In genomic region chr2:137826373-137827372, GRCh38 we compare ENCODE assay signal across 11 cellular contexts.
A peak's percentile ranks its signal among the peaks of the same experiment; 100 is the strongest.
DNase-seq lines count a peak whose midpoint lies in the region; ATAC-seq and TF ChIP-seq lines count a peak whose summit lies in the region.
"Had no signal": no experiment of that assay in that cellular context is flagged by ENCODE, and none has a peak within 500 bp of the region (broad histone marks: within the 10 kb centered on the region; RNA-seq: fewer than 3 reads in every experiment).

No MANE protein-coding gene starts in this region.

- no peaks in the 10 kb centered on the region for H3K4me1 Mint-ChIP-seq in activated T-helper 17 cell treated with anti-CD3 and anti-CD28 coated beads, Interleukin-2, amount 50 U/mL, for 72 hours
- no peaks in the 10 kb centered on the region for H3K4me1 Mint-ChIP-seq in activated T-helper 2 cell treated with anti-CD3 and anti-CD28 coated beads, Interferon-gamma antibody, Interleukin-2, Interleukin-4, amounts not matched to agents 10 μg/mL and 5 μg/mL and 100 μg/mL, durations not matched to agents 14 hours and 24 hours and 36 hours (ENCODE audit: low read depth)
- H3K4me1 Mint-ChIP-seq: CD4-positive, alpha-beta memory T cell had no signal

- no peak overlapping the region for H3K27ac ChIP-seq in coronary artery
- H3K27ac ChIP-seq: right atrium auricular region had no signal

- intact Hi-C loops in activated T-helper 2 cell treated with anti-CD3 and anti-CD28 coated beads, Interferon-gamma antibody, Interleukin-2, Interleukin-4, amounts not matched to agents 10 μg/mL and 5 μg/mL and 100 μg/mL, durations not matched to agents 14 hours and 24 hours and 36 hours (cut with micrococcal nuclease), result no loop called here

- H3K4me3 ChIP-seq in coronary artery, result no peak overlapping the region
- H3K4me3 ChIP-seq: right atrium auricular region had no signal

- H3K4me3 Mint-ChIP-seq in activated T-helper 17 cell treated with anti-CD3 and anti-CD28 coated beads, Interleukin-2, amount 50 U/mL, for 72 hours, result no peak overlapping the region
- H3K4me3 Mint-ChIP-seq in activated T-helper 2 cell treated with anti-CD3 and anti-CD28 coated beads, Interferon-gamma antibody, Interleukin-2, Interleukin-4, amounts not matched to agents 10 μg/mL and 5 μg/mL and 100 μg/mL, durations not matched to agents 14 hours and 24 hours and 36 hours (ENCODE audit: low read depth), result no peak overlapping the region
- H3K4me3 Mint-ChIP-seq: CD4-positive, alpha-beta memory T cell had no signal

- DNase-seq in coronary artery (ENCODE audit: low spot score), result no peak
- no peak for DNase-seq in NCI-H2171 treated with DMSO at 0.1 percent for 48 hours (lab: John Stamatoyannopoulos, UW)
- no peak for DNase-seq in activated T-helper 2 cell treated with anti-CD3 and anti-CD28 coated beads, Interferon-gamma antibody, Interleukin-2, Interleukin-4, amounts not matched to agents 10 μg/mL and 5 μg/mL and 100 μg/mL, durations not matched to agents 14 hours and 24 hours and 36 hours (ENCODE audit: low spot score)
- DNase-seq in OCI-M1 (lab: John Stamatoyannopoulos, UW), result no peak
- DNase-seq: activated CD4-positive, alpha-beta T cell treated with anti-CD3 and anti-CD28 coated beads, Interleukin-2, amount 50 U/mL, for 4 hours; CD4-positive, alpha-beta memory T cell had no signal

- ATAC-seq in GM18519 (IDR thresholded peaks at IDR 0.05; ENCODE audit: low FRiP score, unreplicated experiment), result peak; percentile 96
- ATAC-seq in GM21381 (IDR thresholded peaks at IDR 0.05; ENCODE audit: unreplicated experiment), result peak; percentile 91
- peak; percentile 89 for ATAC-seq in HG03066 (IDR thresholded peaks at IDR 0.05; ENCODE audit: low read depth, unreplicated experiment)
- peak; percentile 66 for ATAC-seq in activated T-helper 17 cell treated with anti-CD3 and anti-CD28 coated beads, Interleukin-2, amount 50 U/mL, for 72 hours (replicated peaks)

- no peak for TF ChIP-seq CTCF in coronary artery (IDR thresholded peaks at IDR 0.05)

- H3K9me3 Mint-ChIP-seq in activated T-helper 17 cell treated with anti-CD3 and anti-CD28 coated beads, Interleukin-2, amount 50 U/mL, for 72 hours, result no peaks in the 10 kb centered on the region
- no peaks in the 10 kb centered on the region for H3K9me3 Mint-ChIP-seq in activated T-helper 2 cell treated with anti-CD3 and anti-CD28 coated beads, Interferon-gamma antibody, Interleukin-2, Interleukin-4, amounts not matched to agents 10 μg/mL and 5 μg/mL and 100 μg/mL, durations not matched to agents 14 hours and 24 hours and 36 hours

- no peak overlapping the region for H3K27ac Mint-ChIP-seq in activated T-helper 17 cell treated with anti-CD3 and anti-CD28 coated beads, Interleukin-2, amount 50 U/mL, for 72 hours
- no peak overlapping the region for H3K27ac Mint-ChIP-seq in activated T-helper 2 cell treated with anti-CD3 and anti-CD28 coated beads, Interferon-gamma antibody, Interleukin-2, Interleukin-4, amounts not matched to agents 10 μg/mL and 5 μg/mL and 100 μg/mL, durations not matched to agents 14 hours and 24 hours and 36 hours
- H3K27ac Mint-ChIP-seq: CD4-positive, alpha-beta memory T cell had no signal

- H3K36me3 Mint-ChIP-seq in activated T-helper 17 cell treated with anti-CD3 and anti-CD28 coated beads, Interleukin-2, amount 50 U/mL, for 72 hours (ENCODE audit: low read depth), result no peaks in the 10 kb centered on the region
- H3K36me3 Mint-ChIP-seq in activated T-helper 2 cell treated with anti-CD3 and anti-CD28 coated beads, Interferon-gamma antibody, Interleukin-2, Interleukin-4, amounts not matched to agents 10 μg/mL and 5 μg/mL and 100 μg/mL, durations not matched to agents 14 hours and 24 hours and 36 hours (ENCODE audit: low read depth), result no peaks in the 10 kb centered on the region
- H3K36me3 Mint-ChIP-seq: CD4-positive, alpha-beta memory T cell had no signal

- peaks cover 21% of the 10 kb centered on the region for H3K27me3 Mint-ChIP-seq in activated T-helper 17 cell treated with anti-CD3 and anti-CD28 coated beads, Interleukin-2, amount 50 U/mL, for 72 hours
- peaks cover 2% of the 10 kb centered on the region for H3K27me3 Mint-ChIP-seq in activated T-helper 2 cell treated with anti-CD3 and anti-CD28 coated beads, Interferon-gamma antibody, Interleukin-2, Interleukin-4, amounts not matched to agents 10 μg/mL and 5 μg/mL and 100 μg/mL, durations not matched to agents 14 hours and 24 hours and 36 hours (ENCODE audit: low read depth)
